ENCODE assay signal across 24 cellular contexts in the genomic region with DNA sequence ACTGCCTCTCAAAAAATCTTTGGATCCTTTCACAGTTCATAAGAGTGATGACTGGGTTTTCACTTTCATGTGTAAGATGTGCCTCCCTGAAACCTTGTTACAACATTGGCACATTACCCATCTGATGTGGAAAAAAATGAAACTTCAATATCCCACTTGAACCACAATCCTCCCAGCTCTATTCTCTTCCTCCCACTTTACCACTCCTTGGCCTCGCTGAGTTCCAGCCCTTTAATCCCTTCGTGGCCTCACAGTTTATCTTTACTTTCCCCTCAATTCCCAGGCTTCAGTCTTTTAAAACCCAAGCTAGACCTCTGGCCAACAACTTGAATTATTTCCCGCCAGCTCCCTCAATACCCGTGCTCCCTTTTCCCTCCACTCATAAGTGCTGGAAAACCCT. TPM values are rescaled to one million over a fixed set of nuclear protein-coding genes. Genes with fewer than 3 reads are reported as not detected.
A peak's percentile ranks its signal among the peaks of the same experiment; 100 is the strongest.
DNase-seq lines count a peak whose midpoint lies in the region; ATAC-seq, FAIRE-seq and TF ChIP-seq lines count a peak whose summit lies in the region.
"Had no signal": no experiment of that assay in that cellular context is flagged by ENCODE, and none has a peak within 500 bp of the region (broad histone marks: within the 10 kb centered on the region; RNA-seq: fewer than 3 reads in every experiment).

No MANE protein-coding gene starts in this region.

- WGBS in smooth muscle cell (ENCODE audit: low lambda C conversion rate) = 14% methylated on average over 4 of the region's 4 CpGs

- H3K9me3 ChIP-seq in adipocyte (ENCODE audit: control insufficient read depth, low read length) (no peaks in the 10 kb centered on the region), astrocyte (ENCODE audit: insufficient read depth, low read depth, low read length) (no peaks in the 10 kb centered on the region), smooth muscle cell (replicated peaks; ENCODE audit: low read depth) (no peaks in the 10 kb centered on the region)
- H3K9me3 ChIP-seq: A549; BLaER1 treated with 17β-estradiol and CSF1 and Interleukin-3, amounts not matched to agents 10 nM and 100 nM; Caco-2 had no signal

- H3K27me3 ChIP-seq in adipocyte (replicated peaks; ENCODE audit: control insufficient read depth, insufficient read depth, low read length) (peaks cover 4% of the 10 kb centered on the region), astrocyte (ENCODE audit: insufficient read depth, low read length) (peaks cover 27% of the 10 kb centered on the region), smooth muscle cell (ENCODE audit: low read depth) (no peaks in the 10 kb centered on the region)
- H3K27me3 ChIP-seq: BLaER1 treated with 17β-estradiol and CSF1 and Interleukin-3, amounts not matched to agents 10 nM and 100 nM had no signal

- H3K27me3 Mint-ChIP-seq in astrocyte (ENCODE audit: low read depth, unreplicated experiment) = peaks cover 7% of the 10 kb centered on the region
- peaks cover 58% of the 10 kb centered on the region for H3K27me3 Mint-ChIP-seq in mesothelial cell of epicardium (ENCODE audit: low read depth)

- H3K4me2 ChIP-seq in astrocyte (ENCODE audit: low read length) = no peak overlapping the region
- peak overlapping the region; percentile 37 for H3K4me2 ChIP-seq in smooth muscle cell
- H3K4me2 ChIP-seq: A549; BLaER1 treated with 17β-estradiol and CSF1 and Interleukin-3, amounts not matched to agents 10 nM and 100 nM had no signal

- no peaks in the 10 kb centered on the region for H3K9me3 Mint-ChIP-seq in astrocyte (ENCODE audit: unreplicated experiment)
- no peaks in the 10 kb centered on the region for H3K9me3 Mint-ChIP-seq in mesothelial cell of epicardium
- H3K9me3 Mint-ChIP-seq: CD4-positive, alpha-beta T cell; CD8-positive, alpha-beta T cell had no signal

- H3K4me1 Mint-ChIP-seq in astrocyte (ENCODE audit: low read depth, unreplicated experiment) = peaks cover 8% of the 10 kb centered on the region
- H3K4me1 Mint-ChIP-seq in mesothelial cell of epicardium = peaks cover 6% of the 10 kb centered on the region

- ATAC-seq in HG02588 (IDR thresholded peaks at IDR 0.05; ENCODE audit: unreplicated experiment) = no peak
- ATAC-seq: A549; CD8-positive, alpha-beta T cell had no signal

- H3K9ac ChIP-seq in adipocyte (ENCODE audit: low read length) (peak overlapping the region; percentile 5), astrocyte (ENCODE audit: low read length) (no peak overlapping the region), smooth muscle cell (ENCODE audit: low read depth) (no peak overlapping the region)
- H3K9ac ChIP-seq: BLaER1 treated with 17β-estradiol and CSF1 and Interleukin-3, amounts not matched to agents 10 nM and 100 nM had no signal

- no peak overlapping the region for H3K4me3 ChIP-seq in adipocyte (ENCODE audit: low read length)
- H3K4me3 ChIP-seq in astrocyte (ENCODE audit: insufficient read depth, low read depth, low read length) = no peak overlapping the region
- no peak overlapping the region for H3K4me3 ChIP-seq in smooth muscle cell
- H3K4me3 ChIP-seq: A549; BLaER1 treated with 17β-estradiol and CSF1 and Interleukin-3, amounts not matched to agents 10 nM and 100 nM had no signal

- H3K36me3 ChIP-seq in adipocyte (ENCODE audit: control insufficient read depth, insufficient read depth, low read length, severe bottlenecking) (no peaks in the 10 kb centered on the region), astrocyte (ENCODE audit: insufficient read depth, low read length) (no peaks in the 10 kb centered on the region), smooth muscle cell (ENCODE audit: low read depth) (no peaks in the 10 kb centered on the region)
- H3K36me3 ChIP-seq: BLaER1 treated with 17β-estradiol and CSF1 and Interleukin-3, amounts not matched to agents 10 nM and 100 nM had no signal

- no peaks in the 10 kb centered on the region for H3K36me3 Mint-ChIP-seq in astrocyte (ENCODE audit: low read depth, unreplicated experiment)
- no peaks in the 10 kb centered on the region for H3K36me3 Mint-ChIP-seq in mesothelial cell of epicardium
- H3K36me3 Mint-ChIP-seq: CD8-positive, alpha-beta T cell had no signal

- TF ChIP-seq CTCF in astrocyte (IDR thresholded peaks at IDR 0.05; ENCODE audit: insufficient read depth, low read depth, low read length) = no peak
- no peak for TF ChIP-seq CTCF in mesothelial cell of epicardium (IDR thresholded peaks at IDR 0.05; ENCODE audit: unreplicated experiment)
- TF ChIP-seq CTCF in smooth muscle cell (IDR thresholded peaks at IDR 0.05; ENCODE audit: borderline replicate concordance, insufficient read depth, poor library complexity, severe bottlenecking) = no peak

- no peak overlapping the region for H2AFZ ChIP-seq in astrocyte (ENCODE audit: low read depth, low read length)
- no peak overlapping the region for H2AFZ ChIP-seq in smooth muscle cell (ENCODE audit: low read depth)

- no peak for FAIRE-seq in astrocyte (lab: Jason Lieb, UNC)
- FAIRE-seq: A549, D721Med, G401.6, GM12891, GM19239 had no signal

- H3K4me1 ChIP-seq in adipocyte (ENCODE audit: control insufficient read depth, insufficient read depth, low read length) = peaks cover 7% of the 10 kb centered on the region
- no peaks in the 10 kb centered on the region for H3K4me1 ChIP-seq in astrocyte (ENCODE audit: insufficient read depth, low read length)
- H3K4me1 ChIP-seq in smooth muscle cell (ENCODE audit: low read depth) = no peaks in the 10 kb centered on the region
- H3K4me1 ChIP-seq: A549; BLaER1 treated with 17β-estradiol and CSF1 and Interleukin-3, amounts not matched to agents 10 nM and 100 nM; Caco-2 had no signal

- no peak overlapping the region for H3K4me3 Mint-ChIP-seq in astrocyte (ENCODE audit: unreplicated experiment)
- H3K4me3 Mint-ChIP-seq in mesothelial cell of epicardium = no peak overlapping the region
- H3K4me3 Mint-ChIP-seq: B cell; CD4-positive, alpha-beta T cell; CD8-positive, alpha-beta T cell had no signal

- H4K20me1 ChIP-seq in astrocyte (ENCODE audit: insufficient read depth, low read length) = no peaks in the 10 kb centered on the region
- no peaks in the 10 kb centered on the region for H4K20me1 ChIP-seq in smooth muscle cell (ENCODE audit: low read depth)
- H4K20me1 ChIP-seq: BLaER1 treated with 17β-estradiol and CSF1 and Interleukin-3, amounts not matched to agents 10 nM and 100 nM had no signal

- H3K79me2 ChIP-seq in astrocyte (ENCODE audit: insufficient read depth, low read length) (no peaks in the 10 kb centered on the region), smooth muscle cell (ENCODE audit: low read depth) (no peaks in the 10 kb centered on the region)

- no peak for DNase-seq in adipocyte (ENCODE audit: low read depth)
- DNase-seq in astrocyte (ENCODE audit: low read depth) = no peak
- DNase-seq in mesothelial cell of epicardium (ENCODE audit: low spot score in 2 of 2, unreplicated experiment in 2 of 2) = no peak
- DNase-seq in smooth muscle cell (lab: John Stamatoyannopoulos, UW; ENCODE audit: unreplicated experiment) = no peak
- DNase-seq in posterior vena cava (ENCODE audit: low spot score) = no peak
- DNase-seq in iPS-NIHi7 (ENCODE audit: extremely low spot score) = no peak
- no peak for DNase-seq in NCI-H510A treated with DMSO at 0.1 percent for 48 hours (lab: John Stamatoyannopoulos, UW)
- DNase-seq: AML-193; Caco-2; Calu3; CD4-positive, alpha-beta T cell; CD8-positive, alpha-beta T cell; DMS79 treated with DMSO at 0.1 percent for 48 hours; GF-D8 had no signal

- no peaks in the 10 kb centered on the region for H3F3A ChIP-seq in smooth muscle cell (ENCODE audit: low read depth)

- intact Hi-C loops in posterior vena cava (cut with DNase I) = no loop called here

- H3K27ac Mint-ChIP-seq in astrocyte (ENCODE audit: unreplicated experiment) (peak overlapping the region; percentile 35), mesothelial cell of epicardium (peak overlapping the region; percentile 9)
- H3K27ac Mint-ChIP-seq: B cell; CD4-positive, alpha-beta T cell; CD8-positive, alpha-beta T cell had no signal

- H3K27ac ChIP-seq in astrocyte (ENCODE audit: low read depth, low read length) = no peak overlapping the region
- H3K27ac ChIP-seq in smooth muscle cell (ENCODE audit: low read depth) = peak overlapping the region; percentile 20
- H3K27ac ChIP-seq: 22Rv1; A549; BLaER1 treated with 17β-estradiol and CSF1 and Interleukin-3, amounts not matched to agents 10 nM and 100 nM; C4-2B had no signal

RNA-seq across cellular contexts. Expression of gene CTTNBP2NL, which starts 25.0 kb away (rescaled TPM):
- total RNA-seq in astrocyte (83.0 and 91.9 TPM in 2 replicates), mesothelial cell of epicardium (63.2 to 65.4 TPM (median 64.9 TPM) in 3 replicates), smooth muscle cell (19.7 and 22.0 TPM in 2 replicates), posterior vena cava (10 to 100 TPM; 36.3 to 48.6 TPM)
- polyA plus RNA-seq in smooth muscle cell = 10.4 and 24.5 TPM in 2 replicates
- total RNA-seq: CD8-positive, alpha-beta T cell had no signal
